Comparison of ENCODE assay signal across 14 cellular contexts in the genomic region with DNA sequence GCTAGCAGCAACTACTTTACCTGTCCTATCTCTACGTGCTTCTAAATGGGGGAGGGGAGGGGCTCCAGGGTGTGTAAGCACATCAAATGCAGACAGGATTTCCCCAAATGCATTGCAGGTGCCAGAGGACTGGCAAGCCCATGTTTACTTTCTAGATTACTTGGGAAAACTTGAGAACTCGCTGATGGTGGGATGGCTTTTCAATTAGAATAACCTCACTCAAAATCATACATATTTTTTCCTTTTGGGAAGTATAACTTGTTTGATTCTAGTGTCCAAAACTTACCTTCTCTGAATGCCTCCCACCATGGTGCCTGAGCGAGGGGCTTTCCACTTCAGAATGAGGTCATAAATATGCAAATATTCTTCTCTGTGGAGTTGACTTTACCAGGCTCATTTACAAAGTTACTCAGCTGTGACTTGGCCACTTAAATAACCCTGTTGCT.
A peak's percentile ranks its signal among the peaks of the same experiment; 100 is the strongest.
DNase-seq lines count a peak whose midpoint lies in the region; ATAC-seq and TF ChIP-seq lines count a peak whose summit lies in the region.
"Had no signal": no experiment of that assay in that cellular context is flagged by ENCODE, and none has a peak within 500 bp of the region (broad histone marks: within the 10 kb centered on the region; RNA-seq: fewer than 3 reads in every experiment).

No MANE protein-coding gene starts in this region.

- H3K27me3 Mint-ChIP-seq in activated B cell treated with CpG ODN at 0.5 μM for 24 hours = no peaks in the 10 kb centered on the region
- H3K27me3 Mint-ChIP-seq: progenitor cell of endocrine pancreas had no signal

- peak; percentile 19 for DNase-seq in activated B cell treated with CpG ODN at 0.5 μM for 24 hours
- DNase-seq in NCI-H748 treated with DMSO at 0.1 percent for 48 hours (lab: John Stamatoyannopoulos, UW) = no peak
- no peak for DNase-seq in NCI-H187 treated with DMSO at 0.1 percent for 48 hours (lab: John Stamatoyannopoulos, UW)
- DNase-seq in activated naive CD4-positive, alpha-beta T cell (lab: John Stamatoyannopoulos, UW) = no peak
- no peak for DNase-seq in middle frontal gyrus (ENCODE audit: extremely low spot score, low spot score)
- DNase-seq: activated effector memory CD4-positive, alpha-beta T cell treated with anti-CD3 and anti-CD28 coated beads, Interleukin-2, amount 50 U/mL, for 16 hours; effector CD8-positive, alpha-beta T cell; immature natural killer cell; NCI-H2107 had no signal

- H3K36me3 Mint-ChIP-seq in activated B cell treated with CpG ODN at 0.5 μM for 24 hours (ENCODE audit: low read depth) = no peaks in the 10 kb centered on the region
- H3K36me3 Mint-ChIP-seq: CD14-positive monocyte, immature natural killer cell had no signal

- peaks cover 43% of the 10 kb centered on the region for H3K4me1 Mint-ChIP-seq in activated B cell treated with CpG ODN at 0.5 μM for 24 hours
- H3K4me1 Mint-ChIP-seq: CD14-positive monocyte, immature natural killer cell had no signal

- TF ChIP-seq CTCF in activated B cell treated with CpG ODN at 0.5 μM for 24 hours (IDR thresholded peaks at IDR 0.05) = no peak

- peaks cover 4% of the 10 kb centered on the region for H3K9me3 Mint-ChIP-seq in activated B cell treated with CpG ODN at 0.5 μM for 24 hours
- H3K9me3 Mint-ChIP-seq: immature natural killer cell had no signal

- POLR2A ChIA-PET in activated B cell treated with CpG ODN at 0.5 μM for 24 hours (lab: Charles Lee) = interaction anchor here (0.6 to 1.7 kb wide), 2 partner anchors 10 to 56 kb away, joined by 3 to 8 read pairs; no protein-coding TSS in a partner anchor

- peak overlapping the region; percentile 68 for H3K4me3 Mint-ChIP-seq in activated B cell treated with CpG ODN at 0.5 μM for 24 hours
- H3K4me3 Mint-ChIP-seq: CD14-positive monocyte, immature natural killer cell had no signal

- intact Hi-C loops in activated B cell treated with CpG ODN at 0.5 μM for 24 hours (cut with micrococcal nuclease) = loop anchor here (1.0 to 10.0 kb wide), 10 partner anchors 151 to 1682 kb away; a partner anchor contains a TSS

- CTCF ChIA-PET in activated B cell treated with CpG ODN at 0.5 μM for 24 hours (lab: Charles Lee) = no interaction called here

- peak; percentile 98 for ATAC-seq in GM18508 (IDR thresholded peaks at IDR 0.05; ENCODE audit: insufficient read depth, unreplicated experiment)
- ATAC-seq in GM21515 (IDR thresholded peaks at IDR 0.05; ENCODE audit: unreplicated experiment) = peak; percentile 91
- ATAC-seq in HG03108 (IDR thresholded peaks at IDR 0.05; ENCODE audit: unreplicated experiment) = peak; percentile 67
- peak; percentile 94 for ATAC-seq in activated B cell treated with CpG ODN at 0.5 μM for 24 hours (ENCODE audit: low read depth)

- H3K27ac Mint-ChIP-seq in activated B cell treated with CpG ODN at 0.5 μM for 24 hours = peak overlapping the region; percentile 91
- H3K27ac Mint-ChIP-seq: CD14-positive monocyte, immature natural killer cell, progenitor cell of endocrine pancreas had no signal
